9 cellular contexts compared by ENCODE assay signal in the genomic region with DNA sequence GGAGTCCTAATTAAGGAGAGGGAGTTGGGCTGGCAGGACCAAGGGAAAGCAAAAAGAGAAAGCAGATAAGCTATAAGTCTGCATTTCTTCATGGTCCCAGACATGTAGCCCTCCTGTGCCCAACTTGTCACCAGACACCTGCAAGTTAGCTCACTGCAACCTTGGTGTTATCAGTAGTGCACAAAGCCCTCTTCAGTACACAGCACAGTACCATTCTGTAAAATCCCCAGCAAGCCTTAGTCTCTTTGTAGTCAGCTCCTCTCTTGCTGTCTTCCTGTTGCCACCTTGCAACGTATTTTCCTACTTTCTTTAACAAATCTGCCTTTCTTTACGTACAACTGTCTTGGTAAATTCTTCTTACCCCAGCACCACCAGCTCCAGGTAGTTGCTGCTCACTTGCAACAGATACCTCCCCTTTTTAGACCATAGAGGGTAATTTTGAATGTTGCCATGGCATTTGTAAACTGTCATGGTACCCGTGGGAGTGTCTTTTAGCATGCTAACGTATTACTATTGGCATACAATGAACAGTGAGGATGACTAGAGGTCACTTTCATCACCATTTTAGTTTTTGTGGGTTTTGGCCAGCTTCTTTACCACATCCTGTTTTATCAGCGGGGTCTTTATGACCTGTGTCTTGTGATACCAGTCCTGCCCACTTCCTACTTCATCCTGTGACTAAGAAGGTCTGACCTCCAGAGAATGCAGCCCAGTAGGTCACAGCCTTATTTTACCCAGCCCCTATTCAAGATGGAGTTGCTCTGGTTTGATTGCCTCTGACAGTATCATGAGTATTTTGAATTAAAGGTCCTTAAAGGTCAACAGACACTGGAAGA. TPM values are rescaled to one million over a fixed set of nuclear protein-coding genes. Genes with fewer than 3 reads are reported as not detected.
DNase-seq lines count a peak whose midpoint lies in the region; ATAC-seq lines count a peak whose summit lies in the region.
"Had no signal": no experiment of that assay in that cellular context is flagged by ENCODE, and none has a peak within 500 bp of the region (broad histone marks: within the 10 kb centered on the region; RNA-seq: fewer than 3 reads in every experiment).

No MANE protein-coding gene starts in this region.

- ATAC-seq in GM18502 (IDR thresholded peaks at IDR 0.05; ENCODE audit: poor library complexity, unreplicated experiment) = peak; percentile 83
- peak; percentile 71 for ATAC-seq in HG02571 (IDR thresholded peaks at IDR 0.05; ENCODE audit: unreplicated experiment)

- peak; percentile 95 for DNase-seq in MV-4-11 (lab: John Stamatoyannopoulos, UW)
- DNase-seq in glomerular endothelial cell (ENCODE audit: extremely low read depth, low read depth, low spot score) = peak; percentile 12
- DNase-seq in NCI-H526 treated with DMSO at 0.1 percent for 48 hours (lab: John Stamatoyannopoulos, UW) = no peak
- DNase-seq in activated gamma-delta T cell (lab: John Stamatoyannopoulos, UW) = no peak
- DNase-seq in NCI-H774 (lab: John Stamatoyannopoulos, UW) = no peak
- DNase-seq in HT-29 (ENCODE audit: low spot score) = no peak
- DNase-seq: spleen had no signal

RNA-seq across cellular contexts. Expression of a gene that starts 28.3 kb away (rescaled TPM):
- total RNA-seq in glomerular endothelial cell = 75.2 and 80.2 TPM in 2 replicates
- 8.6 and 10.6 TPM in 2 replicates for total RNA-seq in HT-29 (2014; rRNA removed; shearing (Covaris generic))

Comparison
In these comparisons a context has a peak if more than half of its experiments do, and no peak if none do; other contexts are left out.
1. DNase-seq: peak in MV-4-11 (single experiment) and glomerular endothelial cell (single experiment); none in NCI-H526 treated with DMSO at 0.1 percent for 48 hours (single experiment), activated gamma-delta T cell (single experiment), NCI-H774 (single experiment) and HT-29 (single experiment).